Comparison of ENCODE assay signal across 28 cellular contexts in the genomic region with DNA sequence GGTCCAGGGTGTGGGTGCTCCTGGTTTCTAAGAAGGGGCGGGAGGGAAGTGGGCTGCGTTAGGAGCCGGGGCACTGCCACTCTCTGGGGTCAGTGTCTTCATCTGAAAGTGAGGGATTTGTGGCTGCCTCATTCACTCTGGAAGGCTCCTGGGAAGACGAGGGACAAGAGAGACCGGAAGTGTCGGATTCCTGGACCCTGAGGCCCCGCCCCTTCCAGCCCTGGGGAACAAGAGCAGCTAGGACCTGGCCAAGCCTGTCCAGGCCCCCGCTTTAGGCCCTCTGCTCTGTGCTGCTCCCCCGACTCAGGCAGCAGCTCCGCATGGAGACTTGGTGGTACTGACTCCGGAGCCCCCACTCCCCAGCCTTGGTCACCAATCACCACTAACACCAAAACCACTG. TPM values are rescaled to one million over a fixed set of nuclear protein-coding genes. Genes with fewer than 3 reads are reported as not detected.
DNase-seq lines count a peak whose midpoint lies in the region; ATAC-seq and TF ChIP-seq lines count a peak whose summit lies in the region.
"Had no signal": no experiment of that assay in that cellular context is flagged by ENCODE, and none has a peak within 500 bp of the region (broad histone marks: within the 10 kb centered on the region; RNA-seq: fewer than 3 reads in every experiment).

No MANE protein-coding gene starts in this region.

- H3K27me3 ChIP-seq in spleen (replicated peaks in 1 of 7) (no peaks in the 10 kb centered on the region), Karpas-422 (ENCODE audit: low read length) (no peaks in the 10 kb centered on the region)
- H3K27me3 ChIP-seq: BLaER1 treated with 17β-estradiol and CSF1 and Interleukin-3, amounts not matched to agents 10 nM and 100 nM had no signal

- H2AFZ ChIP-seq in Karpas-422 (ENCODE audit: low read length), result no peak overlapping the region

- H3K9me3 ChIP-seq in spleen (no peaks in the 10 kb centered on the region), Karpas-422 (ENCODE audit: low read length) (no peaks in the 10 kb centered on the region)
- H3K9me3 ChIP-seq: BLaER1 treated with 17β-estradiol and CSF1 and Interleukin-3, amounts not matched to agents 10 nM and 100 nM had no signal

- H3K79me2 ChIP-seq in Karpas-422 (ENCODE audit: low read length), result no peaks in the 10 kb centered on the region

- peaks cover 33% of the 10 kb centered on the region for H3K4me1 Mint-ChIP-seq in chondrocyte (ENCODE audit: low read depth)

- no peak overlapping the region for H3K4me2 ChIP-seq in Karpas-422 (ENCODE audit: low read depth, low read length, poor library complexity, severe bottlenecking)
- H3K4me2 ChIP-seq: BLaER1 treated with 17β-estradiol and CSF1 and Interleukin-3, amounts not matched to agents 10 nM and 100 nM; KMS-11 had no signal

- no peak for TF ChIP-seq CTCF in chondrocyte (IDR thresholded peaks at IDR 0.05)
- no peak for TF ChIP-seq CTCF in spleen (IDR thresholded peaks at IDR 0.05 in 8 of 11, conservative IDR thresholded peaks at IDR 0.05 in 3 of 11)

- TF ChIP-seq POLR2A in spleen (IDR thresholded peaks at IDR 0.05), result no peak

- peak; percentile 69 for DNase-seq in Right ventricle myocardium inferior (ENCODE audit: missing footprints)
- DNase-seq in Right ventricle myocardium superior, result no peak
- no peak for DNase-seq in chondrocyte (ENCODE audit: low spot score)
- peak; percentile 68 for DNase-seq in iPS-NIHi7 (ENCODE audit: extremely low spot score)
- DNase-seq in spleen, result no peak
- no peak for DNase-seq in SK-N-DZ (ENCODE audit: low spot score)
- DNase-seq in Karpas-422, result no peak
- DNase-seq: activated CD4-positive, alpha-beta T cell treated with anti-CD3 and anti-CD28 coated beads for 48 hours; aorta; cerebellar nuclear complex; foreskin melanocyte; hippocampal formation; MV-4-11; NCI-H1694 treated with DMSO at 0.1 percent for 48 hours; NCI-H774; OCI-M1; posterior cingulate gyrus; SHP77 treated with DMSO at 0.1 percent for 48 hours; stimulated activated CD4-positive, alpha-beta T cell treated with anti-CD3 and anti-CD28 coated beads, Interleukin-1b, Interleukin-23, amount 100 ng/mL, for 48 hours had no signal

- H3K9me2 ChIP-seq in Karpas-422 (replicated peaks; ENCODE audit: insufficient read depth, low read length), result no peaks in the 10 kb centered on the region

- 72 to 84% (median 83%) methylated on average over 10 to 11 of the region's 11 CpGs for WGBS in spleen, 5 donors

- H3K4me3 ChIP-seq in spleen, result no peak overlapping the region
- no peak overlapping the region for H3K4me3 ChIP-seq in Karpas-422 (ENCODE audit: low read length)
- H3K4me3 ChIP-seq: BLaER1 treated with 17β-estradiol and CSF1 and Interleukin-3, amounts not matched to agents 10 nM and 100 nM; HAP-1 had no signal

- peaks cover 2% of the 10 kb centered on the region for H3K36me3 Mint-ChIP-seq in chondrocyte (ENCODE audit: low read depth)
- H3K36me3 Mint-ChIP-seq: activated naive CD4-positive, alpha-beta T cell treated with anti-CD3 and anti-CD28 coated beads, Interleukin-2, amount 50 U/mL, for 72 hours; stimulated activated effector memory CD8-positive, alpha-beta T cell treated with anti-CD3 and anti-CD28 coated beads, Interleukin-12 subunit alpha, Interleukin-12 subunit beta, amount 100 ng/mL, for 72 hours had no signal

- no peak overlapping the region for H3K9ac ChIP-seq in Karpas-422 (ENCODE audit: low read length)
- H3K9ac ChIP-seq: KMS-11 had no signal

- H3K27ac Mint-ChIP-seq in chondrocyte (ENCODE audit: unreplicated experiment), result peak overlapping the region; percentile 63
- H3K27ac Mint-ChIP-seq: activated T-helper 1 cell treated with anti-CD3 and anti-CD28 coated beads, Interleukin-12 subunit alpha, Interleukin-12 subunit beta, Interleukin-2, Interleukin-4 antibody, amounts not matched to agents 30 ng/mL and 10 ng/mL and 1 ng/mL, durations not matched to agents 14 hours and 24 hours and 36 hours; stimulated activated effector memory CD8-positive, alpha-beta T cell treated with anti-CD3 and anti-CD28 coated beads, Interleukin-12 subunit alpha, Interleukin-12 subunit beta, amount 100 ng/mL, for 72 hours had no signal

- peaks cover 13 to 76% (median 43%) of the 10 kb centered on the region in 6 donors for H3K4me1 ChIP-seq in spleen
- H3K4me1 ChIP-seq in Karpas-422 (ENCODE audit: low read length), result peaks cover 36% of the 10 kb centered on the region

- intact Hi-C loops in Right ventricle myocardium inferior (cut with DNase I) (loop anchor here (5.0 to 10.0 kb wide), 2 partner anchors 46 to 248 kb away; partner anchors contain the start of gene TIMP2), Right ventricle myocardium superior (cut with DNase I) (no loop called here), spleen (cut with DNase I; ENCODE audit: low total_unique reads) (loop anchor here (5.0 kb wide), 1 partner anchor 111 kb away; no protein-coding TSS in a partner anchor)

- H3K27me3 Mint-ChIP-seq in chondrocyte (ENCODE audit: low read depth), result no peaks in the 10 kb centered on the region

- no peaks in the 10 kb centered on the region for H3K9me3 Mint-ChIP-seq in chondrocyte (ENCODE audit: low read depth)
- H3K9me3 Mint-ChIP-seq: activated naive CD4-positive, alpha-beta T cell treated with anti-CD3 and anti-CD28 coated beads, Interleukin-2, amount 50 U/mL, for 72 hours; activated T-helper 1 cell treated with anti-CD3 and anti-CD28 coated beads, Interleukin-12 subunit alpha, Interleukin-12 subunit beta, Interleukin-2, Interleukin-4 antibody, amounts not matched to agents 30 ng/mL and 10 ng/mL and 1 ng/mL, durations not matched to agents 14 hours and 24 hours and 36 hours; nephron; stimulated activated effector memory CD8-positive, alpha-beta T cell treated with anti-CD3 and anti-CD28 coated beads, Interleukin-12 subunit alpha, Interleukin-12 subunit beta, amount 100 ng/mL, for 72 hours had no signal

- ATAC-seq in Right ventricle myocardium inferior, result no peak
- no peak for ATAC-seq in Right ventricle myocardium superior (ENCODE audit: poor library complexity)
- ATAC-seq in HG03520 (IDR thresholded peaks at IDR 0.05; ENCODE audit: unreplicated experiment), result no peak
- ATAC-seq: activated naive CD4-positive, alpha-beta T cell treated with anti-CD3 and anti-CD28 coated beads, Interleukin-2, amount 50 U/mL, for 72 hours; stimulated activated effector memory CD8-positive, alpha-beta T cell treated with anti-CD3 and anti-CD28 coated beads, Interleukin-12 subunit alpha, Interleukin-12 subunit beta, amount 100 ng/mL, for 72 hours had no signal

- H4K20me1 ChIP-seq in Karpas-422 (ENCODE audit: insufficient read depth, low read depth, low read length), result peaks cover 6% of the 10 kb centered on the region; the same call in 1 of the 2 replicates

- no peak overlapping the region for H3K4me3 Mint-ChIP-seq in chondrocyte (ENCODE audit: unreplicated experiment)
- H3K4me3 Mint-ChIP-seq: activated T-helper 1 cell treated with anti-CD3 and anti-CD28 coated beads, Interleukin-12 subunit alpha, Interleukin-12 subunit beta, Interleukin-2, Interleukin-4 antibody, amounts not matched to agents 30 ng/mL and 10 ng/mL and 1 ng/mL, durations not matched to agents 14 hours and 24 hours and 36 hours; nephron; stimulated activated effector memory CD8-positive, alpha-beta T cell treated with anti-CD3 and anti-CD28 coated beads, Interleukin-12 subunit alpha, Interleukin-12 subunit beta, amount 100 ng/mL, for 72 hours had no signal

- H3K36me3 ChIP-seq in spleen, result peaks cover 0 to 21% (median 0%) of the 10 kb centered on the region in 6 donors
- no peaks in the 10 kb centered on the region for H3K36me3 ChIP-seq in Karpas-422 (ENCODE audit: insufficient read depth, low read length)

- peak overlapping the region in 5 of 8 donors; percentile 23 to 44 (median 42) for H3K27ac ChIP-seq in spleen
- no peak overlapping the region for H3K27ac ChIP-seq in Karpas-422 (ENCODE audit: low read length)
- H3K27ac ChIP-seq: BLaER1 treated with 17β-estradiol and CSF1 and Interleukin-3, amounts not matched to agents 10 nM and 100 nM; KMS-11 had no signal

RNA-seq across cellular contexts. Expression of gene LGALS3BP, which starts 6.5 kb away (rescaled TPM):
- 611 TPM for total RNA-seq in Right ventricle myocardium inferior
- 499 TPM for total RNA-seq in Right ventricle myocardium superior
- 120 to 177 TPM (median 127 TPM) in 3 replicates for total RNA-seq in chondrocyte
- 100 to 1,000 TPM in 5 of 7 donors, 10 to 100 TPM in 2; 85.7 to 188 (median 108) TPM for total RNA-seq in spleen
- polyA plus RNA-seq in spleen, result 10 to 100 TPM; 33.6 to 58.7 (median 38.3) TPM
- 32.5 and 46.0 TPM in 2 replicates for polyA plus RNA-seq in SK-N-DZ (2014; cell fraction: cytosol; rRNA removed)
- polyA plus RNA-seq in SK-N-DZ (2014; cell fraction: nucleus; rRNA removed), result 37.6 and 66.3 TPM in 2 replicates
- 23.7 and 39.5 TPM in 2 replicates for total RNA-seq in Karpas-422 (2014; rRNA removed; shearing (Covaris generic); ENCODE audit: low replicate concordance)

RNA-seq across cellular contexts. Expression of gene CANT1, which starts 36.4 kb away (rescaled TPM):
- total RNA-seq in Right ventricle myocardium inferior (31.1 TPM), Right ventricle myocardium superior (29.8 TPM), chondrocyte (37.3 to 50.5 TPM (median 47.9 TPM) in 3 replicates), spleen (10 to 100 TPM; 48.1 to 76.6 (median 61.2) TPM)
- polyA plus RNA-seq in spleen, result 10 to 100 TPM; 11.2 to 22.1 (median 12.3) TPM
- 37.9 and 56.5 TPM in 2 replicates for polyA plus RNA-seq in SK-N-DZ (2014; cell fraction: cytosol; rRNA removed)
- 15.8 and 20.8 TPM in 2 replicates for polyA plus RNA-seq in SK-N-DZ (2014; cell fraction: nucleus; rRNA removed)
- 22.7 and 27.6 TPM in 2 replicates for total RNA-seq in Karpas-422 (2014; rRNA removed; shearing (Covaris generic); ENCODE audit: low replicate concordance)

RNA-seq across cellular contexts. Expression of gene TIMP2, which starts 48.0 kb away (rescaled TPM):
- 138 TPM for total RNA-seq in Right ventricle myocardium inferior
- 114 TPM for total RNA-seq in Right ventricle myocardium superior
- 429 to 540 TPM (median 535 TPM) in 3 replicates for total RNA-seq in chondrocyte
- 100 to 1,000 TPM; 164 to 333 (median 198) TPM for total RNA-seq in spleen
- polyA plus RNA-seq in spleen, result 10 to 100 TPM; 16.3 to 42.2 (median 26.9) TPM
- polyA plus RNA-seq in SK-N-DZ (2014; cell fraction: cytosol; rRNA removed), result 82.7 and 89.1 TPM in 2 replicates
- 32.9 and 40.2 TPM in 2 replicates for polyA plus RNA-seq in SK-N-DZ (2014; cell fraction: nucleus; rRNA removed)
- 0.07 TPM in 1 of 2 replicates, not detected in the other for total RNA-seq in Karpas-422 (2014; rRNA removed; shearing (Covaris generic); ENCODE audit: low replicate concordance)

RNA-seq across cellular contexts. Expression of gene C1QTNF1, which starts 50.8 kb away (rescaled TPM):
- total RNA-seq in Right ventricle myocardium inferior, result 240 TPM
- total RNA-seq in Right ventricle myocardium superior, result 143 TPM
- 74.7 to 96.2 TPM (median 74.9 TPM) in 3 replicates for total RNA-seq in chondrocyte
- total RNA-seq in spleen, result 100 to 1,000 TPM in 1 of 7 donors, 10 to 100 TPM in 6; 26.5 to 101 (median 69.9) TPM
- 10 to 100 TPM; 14.7 to 29.1 (median 25.3) TPM for polyA plus RNA-seq in spleen
- 0.12 TPM in 1 of 2 replicates, not detected in the other for polyA plus RNA-seq in SK-N-DZ (2014; cell fraction: cytosol; rRNA removed)
- polyA plus RNA-seq in SK-N-DZ (2014; cell fraction: nucleus; rRNA removed), result not detected in 2 replicates
- total RNA-seq in Karpas-422 (2014; rRNA removed; shearing (Covaris generic); ENCODE audit: low replicate concordance), result not detected in 2 replicates
- total RNA-seq: activated naive CD4-positive, alpha-beta T cell treated with anti-CD3 and anti-CD28 coated beads, Interleukin-2, amount 50 U/mL, for 72 hours; activated T-helper 1 cell treated with anti-CD3 and anti-CD28 coated beads, Interleukin-12 subunit alpha, Interleukin-12 subunit beta, Interleukin-2, Interleukin-4 antibody, amounts not matched to agents 30 ng/mL and 10 ng/mL and 1 ng/mL, durations not matched to agents 14 hours and 24 hours and 36 hours; T-helper 1 cell treated with Interleukin-12 subunit alpha and Interleukin-12 subunit beta and Interleukin-4 antibody, amounts not matched to agents 30 ng/mL and 1 ng/mL, for 36 hours had no signal

Comparison
In these comparisons a context has a peak if more than half of its experiments do, and no peak if none do; other contexts are left out.
1. DNase-seq: peak in Right ventricle myocardium inferior (single experiment) and iPS-NIHi7 (single experiment); none in Right ventricle myocardium superior (single experiment), chondrocyte (single experiment), spleen (single experiment), SK-N-DZ (single experiment) and Karpas-422 (single experiment).
2. RNA of gene TIMP2, which starts 48.0 kb away (total RNA-seq): 429 to 540 TPM in chondrocyte, 164 to 333 TPM in spleen, 138 TPM in Right ventricle myocardium inferior (single experiment) and 114 TPM in Right ventricle myocardium superior (single experiment); 0.07 TPM in Karpas-422; every median in the first group is over 100 times any median in the second.